Comparison of ENCODE assay signal across 14 cellular contexts in the genomic region with DNA sequence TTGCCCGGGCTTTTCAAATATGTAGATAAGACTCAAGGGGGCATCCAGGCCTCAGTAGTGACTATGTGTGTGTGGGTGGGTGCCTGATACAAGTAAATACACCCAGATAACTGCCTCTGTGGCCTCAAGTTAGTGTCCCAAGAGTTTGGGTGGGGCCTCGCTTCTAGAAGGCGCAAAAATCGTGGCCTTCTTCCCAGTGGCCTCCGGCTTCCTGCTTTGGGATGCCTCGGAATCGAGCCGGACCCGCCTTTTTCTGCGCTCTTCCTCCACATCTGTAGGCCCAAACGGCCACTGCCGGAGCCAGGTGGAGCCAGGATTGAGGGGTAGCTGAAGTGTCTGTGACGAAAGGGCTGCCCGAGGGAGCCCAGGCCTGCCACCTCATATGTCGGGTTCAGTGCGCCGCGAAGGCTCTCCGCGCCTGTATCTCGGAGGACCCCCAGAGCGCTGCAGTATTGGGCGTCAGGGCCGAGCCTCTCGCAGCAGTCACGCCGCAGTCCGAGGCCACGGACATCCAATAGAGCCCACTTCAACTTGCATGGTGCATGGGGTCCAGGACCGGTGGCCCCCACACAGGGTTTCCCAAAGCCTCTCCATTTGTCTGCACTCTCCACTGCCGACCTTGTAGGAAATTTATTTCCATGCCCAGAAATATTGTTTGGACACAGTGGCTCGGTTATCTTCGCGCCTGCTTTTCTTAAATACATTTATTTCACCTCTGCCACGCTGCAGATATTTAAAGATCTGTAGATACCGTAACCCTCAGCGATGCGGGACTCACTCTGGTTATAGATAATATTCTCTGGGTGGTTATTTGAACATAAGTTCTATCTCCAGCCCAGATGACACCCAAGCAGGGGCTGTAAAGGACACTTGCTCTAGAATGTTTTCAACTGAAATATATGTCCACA. TPM values are rescaled to one million over a fixed set of nuclear protein-coding genes. Genes with fewer than 3 reads are reported as not detected.
DNase-seq lines count a peak whose midpoint lies in the region; ATAC-seq, FAIRE-seq and TF ChIP-seq lines count a peak whose summit lies in the region.
"Had no signal": no experiment of that assay in that cellular context is flagged by ENCODE, and none has a peak within 500 bp of the region (broad histone marks: within the 10 kb centered on the region; RNA-seq: fewer than 3 reads in every experiment).

No MANE protein-coding gene starts in this region.

- peak overlapping the region; percentile 21 for H3K4me2 ChIP-seq in trophoblast cell (ENCODE audit: low read length)

- peaks cover 23% of the 10 kb centered on the region for H3K79me1 ChIP-seq in trophoblast cell (ENCODE audit: low read length)

- no peak for DNase-seq in CD8-positive, alpha-beta memory T cell
- DNase-seq in Panc1 (ENCODE audit: low read depth, low spot score) (no peak), glutamatergic neuron (no peak), trophoblast cell (no peak), transverse colon (no peak), RCC 7860 (ENCODE audit: low spot score) (no peak)
- DNase-seq in stimulated activated CD4-positive, alpha-beta T cell treated with anti-CD3 and anti-CD28 coated beads, Interleukin-15, amount 100 ng/mL, for 24 hours: no peak
- DNase-seq: BE2C, DND-41, NCI-H2171 treated with DMSO at 0.1 percent for 48 hours had no signal

- no peak overlapping the region for H3K4ac ChIP-seq in trophoblast cell (ENCODE audit: low read depth, low read length)

- in situ Hi-C loops in Panc1 (cut with HindIII; ENCODE audit: low pct_unique_long_range_greater_than_20kb, low sequenced_read_pairs): no loop called here
- in situ Hi-C loops in transverse colon (cut with MboI; ENCODE audit: low pct_ligation_motif_present in 1 of 4, low pct_unique_long_range_greater_than_20kb in 1 of 4, low sequenced_read_pairs in 3 of 4): loop anchor here (25.0 kb wide), 3 partner anchors 231 to 631 kb away; no protein-coding TSS in a partner anchor

- TF ChIP-seq POLR2A in transverse colon (IDR thresholded peaks at IDR 0.05): no peak

- POLR2A ChIA-PET in CD8-positive, alpha-beta memory T cell (lab: Charles Lee): no interaction called here
- POLR2A ChIA-PET in Panc1 (lab: Charles Lee): interaction anchor here (0.7 kb wide), 1 partner anchor 304 kb away, joined by 3 read pairs; no protein-coding TSS in a partner anchor

- no peak overlapping the region for H3K27ac Mint-ChIP-seq in CD8-positive, alpha-beta memory T cell
- H3K27ac Mint-ChIP-seq in glutamatergic neuron (ENCODE audit: unreplicated experiment): no peak overlapping the region

- no peak overlapping the region for H2BK120ac ChIP-seq in trophoblast cell (ENCODE audit: insufficient read depth, low read length, poor library complexity)

- H4K12ac ChIP-seq in trophoblast cell (ENCODE audit: low read depth, low read length): no peak overlapping the region

- TF ChIP-seq EP300 in transverse colon (IDR thresholded peaks at IDR 0.05; ENCODE audit: low read depth): no peak

- no peak for TF ChIP-seq CTCF in Panc1 (IDR thresholded peaks at IDR 0.05)
- TF ChIP-seq CTCF in glutamatergic neuron (IDR thresholded peaks at IDR 0.05; ENCODE audit: partially characterized antibody, unreplicated experiment): no peak
- no peak for TF ChIP-seq CTCF in transverse colon (IDR thresholded peaks at IDR 0.05)

- H3K36me3 Mint-ChIP-seq in CD8-positive, alpha-beta memory T cell: peaks cover 0 to 5% (median 3%) of the 10 kb centered on the region in 3 donors
- H3K36me3 Mint-ChIP-seq in glutamatergic neuron (ENCODE audit: unreplicated experiment): no peaks in the 10 kb centered on the region

- no peaks in the 10 kb centered on the region for H3K36me3 ChIP-seq in CD8-positive, alpha-beta memory T cell (ENCODE audit: insufficient read depth, low read length)
- H3K36me3 ChIP-seq in Panc1 (ENCODE audit: control insufficient read depth, insufficient read depth, low read length) (peaks cover 5% of the 10 kb centered on the region; the same call in 1 of the 2 replicates), trophoblast cell (ENCODE audit: control insufficient read depth in 1 of 2, insufficient read depth in 2 of 2, low read length in 2 of 2) (no peaks in the 10 kb centered on the region), transverse colon (no peaks in the 10 kb centered on the region)
- H3K36me3 ChIP-seq: BE2C had no signal

- H2AFZ ChIP-seq in trophoblast cell (ENCODE audit: insufficient read depth, low read length, poor library complexity): no peak overlapping the region
- H2AFZ ChIP-seq: parathyroid adenoma had no signal

- peaks cover 0 to 4% (median 2%) of the 10 kb centered on the region in 5 donors for H3K9me3 Mint-ChIP-seq in CD8-positive, alpha-beta memory T cell
- H3K9me3 Mint-ChIP-seq in glutamatergic neuron (ENCODE audit: unreplicated experiment): peaks cover 19% of the 10 kb centered on the region

- no peak overlapping the region for H2AK5ac ChIP-seq in trophoblast cell (ENCODE audit: low read length)

- CTCF ChIA-PET in CD8-positive, alpha-beta memory T cell (lab: Charles Lee): no interaction called here
- CTCF ChIA-PET in Panc1 (lab: Charles Lee): no interaction called here

- H3K4me1 Mint-ChIP-seq in CD8-positive, alpha-beta memory T cell: peaks cover 32 to 55% (median 44%) of the 10 kb centered on the region in 3 donors
- H3K4me1 Mint-ChIP-seq in glutamatergic neuron (ENCODE audit: low read depth, unreplicated experiment): peaks cover 12% of the 10 kb centered on the region

- no peaks in the 10 kb centered on the region for H3K9me3 ChIP-seq in CD8-positive, alpha-beta memory T cell (ENCODE audit: low read length)
- H3K9me3 ChIP-seq in Panc1 (ENCODE audit: control insufficient read depth, insufficient read depth, low read depth, low read length) (no peaks in the 10 kb centered on the region), trophoblast cell (ENCODE audit: insufficient read depth, low read depth, low read length) (no peaks in the 10 kb centered on the region), transverse colon (no peaks in the 10 kb centered on the region)
- H3K9me3 ChIP-seq: BE2C had no signal

- no peak for ATAC-seq in Panc1
- no peak for ATAC-seq in HG03139 (IDR thresholded peaks at IDR 0.05; ENCODE audit: unreplicated experiment)
- ATAC-seq: GM12878 had no signal

- H3K23ac ChIP-seq in trophoblast cell (ENCODE audit: low read length): no peak overlapping the region

- H3K4me3 Mint-ChIP-seq in CD8-positive, alpha-beta memory T cell: peak overlapping the region in 5 of 7 donors; percentile 19 to 63 (median 56)
- peak overlapping the region; percentile 85 for H3K4me3 Mint-ChIP-seq in glutamatergic neuron (ENCODE audit: unreplicated experiment)

- intact Hi-C loops in Panc1 (cut with micrococcal nuclease; ENCODE audit: unreplicated experiment) (loop anchor here (10.0 kb wide), 3 partner anchors 508 to 1138 kb away; no protein-coding TSS in a partner anchor), transverse colon (cut with DNase I; ENCODE audit: low total_unique reads) (loop anchor here (10.0 kb wide), 3 partner anchors 138 to 1598 kb away; no protein-coding TSS in a partner anchor)

- no peak overlapping the region for H3K14ac ChIP-seq in trophoblast cell (ENCODE audit: low read length)

- H3K27me3 Mint-ChIP-seq in CD8-positive, alpha-beta memory T cell: peaks cover 58 to 75% of the 10 kb centered on the region in 2 donors
- peaks cover 31% of the 10 kb centered on the region for H3K27me3 Mint-ChIP-seq in glutamatergic neuron (ENCODE audit: unreplicated experiment)

- H4K8ac ChIP-seq in trophoblast cell (ENCODE audit: low read depth, low read length): no peak overlapping the region

- H3K4me3 ChIP-seq in CD8-positive, alpha-beta memory T cell (ENCODE audit: low read length): no peak overlapping the region
- peak overlapping the region in 1 of 2 experiments; percentile 61; a peak in 2 of 4 replicates for H3K4me3 ChIP-seq in Panc1 (ENCODE audit: low read depth in 2 of 2, low read length in 2 of 2)
- no peak overlapping the region for H3K4me3 ChIP-seq in trophoblast cell (ENCODE audit: low read depth, low read length)
- H3K4me3 ChIP-seq in transverse colon: no peak overlapping the region
- H3K4me3 ChIP-seq: GM12878, SK-N-MC had no signal

- peaks cover 12% of the 10 kb centered on the region for H3K4me1 ChIP-seq in CD8-positive, alpha-beta memory T cell (ENCODE audit: insufficient read depth, low read length)
- H3K4me1 ChIP-seq in Panc1 (ENCODE audit: control insufficient read depth, insufficient read depth, low read length): peaks cover 29% of the 10 kb centered on the region
- H3K4me1 ChIP-seq in trophoblast cell (ENCODE audit: control insufficient read depth in 1 of 2, insufficient read depth in 2 of 2, low read length in 2 of 2): peaks cover 12 to 40% of the 10 kb centered on the region in 2 experiments
- H3K4me1 ChIP-seq in transverse colon: peaks cover 0 to 44% (median 33%) of the 10 kb centered on the region in 4 donors
- H3K4me1 ChIP-seq: BE2C, parathyroid adenoma had no signal

- no peak overlapping the region for H4K91ac ChIP-seq in trophoblast cell (ENCODE audit: low read depth, low read length)

- peaks cover 2% of the 10 kb centered on the region for H3K79me2 ChIP-seq in trophoblast cell (ENCODE audit: control insufficient read depth, insufficient read depth, low read length, poor library complexity)
- H3K79me2 ChIP-seq: parathyroid adenoma had no signal

- no peak overlapping the region for H2BK5ac ChIP-seq in trophoblast cell (ENCODE audit: low read depth, low read length, poor library complexity)

- no peak overlapping the region for H3K18ac ChIP-seq in trophoblast cell (ENCODE audit: low read length)

- H2BK12ac ChIP-seq in trophoblast cell (ENCODE audit: low read length): no peak overlapping the region

- BruUV-seq in Panc1 (replicated peaks; lab: Mats Ljungman, UMichigan): no TSS peak

- H3K9ac ChIP-seq in trophoblast cell (ENCODE audit: low read length): no peak overlapping the region
- H3K9ac ChIP-seq: parathyroid adenoma had no signal

- no CpG with 5 or more reads among the region's 38 CpGs for WGBS in trophoblast cell (ENCODE audit: extremely low coverage, insufficient coverage, insufficient read length)
- WGBS in transverse colon (ENCODE audit: low coverage in 1 of 2), 2 donors: 88 to 94% methylated on average over 4 to 38 of the region's 38 CpGs

- H3K27me3 ChIP-seq in CD8-positive, alpha-beta memory T cell (ENCODE audit: insufficient read depth, low read length, poor library complexity, severe bottlenecking): peaks cover 34% of the 10 kb centered on the region
- peaks cover 27% of the 10 kb centered on the region for H3K27me3 ChIP-seq in Panc1 (ENCODE audit: control insufficient read depth, insufficient read depth, low read length)
- H3K27me3 ChIP-seq in trophoblast cell (ENCODE audit: insufficient read depth, low read length): peaks cover 44% of the 10 kb centered on the region
- H3K27me3 ChIP-seq in transverse colon: peaks cover 19% of the 10 kb centered on the region

- no peak overlapping the region for H3K27ac ChIP-seq in CD8-positive, alpha-beta memory T cell (ENCODE audit: low read depth, low read length)
- H3K27ac ChIP-seq in Panc1 (ENCODE audit: low read length) (peak overlapping the region; percentile 77), trophoblast cell (ENCODE audit: low read depth, low read length) (no peak overlapping the region), transverse colon (no peak overlapping the region)
- H3K27ac ChIP-seq: parathyroid adenoma, SK-N-MC had no signal

- no peak for FAIRE-seq in RCC 7860 (lab: Jason Lieb, UNC)
- FAIRE-seq: GM12878 had no signal

RNA-seq across cellular contexts. Expression of a gene that starts 4.8 kb away (rescaled TPM):
- under 1 TPM; 0.07 to 0.13 TPM for total RNA-seq in CD8-positive, alpha-beta memory T cell
- polyA plus RNA-seq in CD8-positive, alpha-beta memory T cell: not detected
- total RNA-seq in Panc1 (2021; ENCODE audit: unreplicated experiment) (10.4 TPM), glutamatergic neuron (ENCODE audit: unreplicated experiment) (5.6 TPM), transverse colon (10 to 100 TPM in 1 of 4 donors, 1 to 10 TPM in 3; 3.0 to 17.9 (median 7.2) TPM)
- 9.0 TPM for polyA plus RNA-seq in Panc1 (2012; ENCODE audit: insufficient read length)
- 19.1 and 20.1 TPM in 2 replicates for polyA plus RNA-seq in trophoblast cell (2013)

RNA-seq across cellular contexts. Expression of a gene that starts 25.0 kb away (rescaled TPM):
- not detected for total RNA-seq in CD8-positive, alpha-beta memory T cell
- polyA plus RNA-seq in CD8-positive, alpha-beta memory T cell: not detected
- total RNA-seq in Panc1 (2021; ENCODE audit: unreplicated experiment) (1.2 TPM), glutamatergic neuron (ENCODE audit: unreplicated experiment) (2.1 TPM), transverse colon (1 to 10 TPM; 2.2 to 7.8 (median 4.5) TPM)
- 1.4 TPM for polyA plus RNA-seq in Panc1 (2012; ENCODE audit: insufficient read length)
- polyA plus RNA-seq in trophoblast cell (2013): 3.3 and 3.7 TPM in 2 replicates
